Comparison of ENCODE assay signal across 19 cellular contexts in genomic region chr1:229893762-229894444, GRCh38.
DNase-seq lines count a peak whose midpoint lies in the region; ATAC-seq and TF ChIP-seq lines count a peak whose summit lies in the region.
"Had no signal": no experiment of that assay in that cellular context is flagged by ENCODE, and none has a peak within 500 bp of the region (broad histone marks: within the 10 kb centered on the region; RNA-seq: fewer than 3 reads in every experiment).

No MANE protein-coding gene starts in this region.

- H3K4me1 ChIP-seq in PC-3 (ENCODE audit: insufficient read depth, low read length) = peaks cover 25% of the 10 kb centered on the region
- H3K4me1 ChIP-seq in suprapubic skin = no peaks in the 10 kb centered on the region
- H3K4me1 ChIP-seq: SJSA1 had no signal

- BruUV-seq in PC-3 (replicated peaks; lab: Mats Ljungman, UMichigan) = no TSS peak

- H2AFZ ChIP-seq in PC-3 (ENCODE audit: low read length) = no peak overlapping the region

- H4K20me1 ChIP-seq in PC-3 (ENCODE audit: low read length) = no peaks in the 10 kb centered on the region

- no peak for TF ChIP-seq EP300 in suprapubic skin (IDR thresholded peaks at IDR 0.05)

- H3K4me2 ChIP-seq in PC-3 (ENCODE audit: low read length) = peak overlapping the region; percentile 79

- H3K4me3 ChIP-seq in PC-3 (ENCODE audit: low read length) (peak overlapping the region; percentile 41; the same call in 1 of the 2 replicates), coronary artery (no peak overlapping the region), suprapubic skin (no peak overlapping the region)
- H3K4me3 ChIP-seq: heart left ventricle, ovary, SJSA1 had no signal

- WGBS in suprapubic skin = 82% methylated on average over 10 of the region's 10 CpGs

- no peak overlapping the region for H3K27ac Mint-ChIP-seq in T-helper 17 cell
- H3K27ac Mint-ChIP-seq in stimulated activated naive B cell treated with anti-CD40 and anti-IgM and Interleukin-4, amounts not matched to agents 10 μg/mL and 1 μg/mL and 100 μg/mL, for 72 hours = no peak overlapping the region

- peak overlapping the region; percentile 53 for H3K9ac ChIP-seq in PC-3 (ENCODE audit: low read length)

- CTCF ChIA-PET in HEK293T (lab: Yijun Ruan, JAX) (interaction anchor here (1.9 kb wide), 1 partner anchor 45 kb away, joined by 8 read pairs; no protein-coding TSS in a partner anchor), PC-3 (lab: Charles Lee) (no interaction called here)

- TF ChIP-seq POLR2A in suprapubic skin (IDR thresholded peaks at IDR 0.05) = no peak

- H3K27ac ChIP-seq in C4-2B (peak overlapping the region; percentile 9; the same call in 1 of the 2 replicates), PC-3 (ENCODE audit: low read length) (peak overlapping the region; percentile 85), coronary artery (no peak overlapping the region), suprapubic skin (no peak overlapping the region)
- H3K27ac ChIP-seq: heart left ventricle, ovary, SJSA1, VCaP had no signal

- no peaks in the 10 kb centered on the region for H3K4me1 Mint-ChIP-seq in T-helper 17 cell
- H3K4me1 Mint-ChIP-seq in stimulated activated naive B cell treated with anti-CD40 and anti-IgM and Interleukin-4, amounts not matched to agents 10 μg/mL and 1 μg/mL and 100 μg/mL, for 72 hours = peaks cover 3 to 10% of the 10 kb centered on the region in 2 donors

- H3K27me3 ChIP-seq in PC-3 (ENCODE audit: low read length) (peaks cover 20% of the 10 kb centered on the region), suprapubic skin (peaks cover 8% of the 10 kb centered on the region)
- H3K27me3 ChIP-seq: ovary, SJSA1 had no signal

- peaks cover 2% of the 10 kb centered on the region for H3K36me3 Mint-ChIP-seq in T-helper 17 cell (ENCODE audit: low read depth)
- no peaks in the 10 kb centered on the region for H3K36me3 Mint-ChIP-seq in stimulated activated naive B cell treated with anti-CD40 and anti-IgM and Interleukin-4, amounts not matched to agents 10 μg/mL and 1 μg/mL and 100 μg/mL, for 72 hours

- no peaks in the 10 kb centered on the region for H3K9me3 Mint-ChIP-seq in stimulated activated naive B cell treated with anti-CD40 and anti-IgM and Interleukin-4, amounts not matched to agents 10 μg/mL and 1 μg/mL and 100 μg/mL, for 72 hours

- H3K27me3 Mint-ChIP-seq in T-helper 17 cell = peaks cover 62% of the 10 kb centered on the region
- H3K27me3 Mint-ChIP-seq in stimulated activated naive B cell treated with anti-CD40 and anti-IgM and Interleukin-4, amounts not matched to agents 10 μg/mL and 1 μg/mL and 100 μg/mL, for 72 hours = peaks cover 3 to 19% of the 10 kb centered on the region in 2 donors

- no peak overlapping the region for H3K4me3 Mint-ChIP-seq in T-helper 17 cell
- H3K4me3 Mint-ChIP-seq in stimulated activated naive B cell treated with anti-CD40 and anti-IgM and Interleukin-4, amounts not matched to agents 10 μg/mL and 1 μg/mL and 100 μg/mL, for 72 hours = no peak overlapping the region

- POLR2A ChIA-PET in HEK293T (lab: Yijun Ruan, JAX) (interaction anchor here (1.2 kb wide), 1 partner anchor 11 kb away, joined by 3 read pairs; no protein-coding TSS in a partner anchor), PC-3 (lab: Charles Lee; ENCODE audit: unreplicated experiment) (interaction anchor here (0.5 kb wide), 1 partner anchor 96 kb away, joined by 4 read pairs; no protein-coding TSS in a partner anchor)

- no peaks in the 10 kb centered on the region for H3K79me2 ChIP-seq in PC-3 (ENCODE audit: low read length)

- peak; percentile 78 for ATAC-seq in PC-3
- peak; percentile 8 for ATAC-seq in esophagus mucosa
- ATAC-seq in T-helper 17 cell = no peak
- ATAC-seq in stimulated activated naive B cell treated with anti-CD40 and anti-IgM and Interleukin-4, amounts not matched to agents 10 μg/mL and 1 μg/mL and 100 μg/mL, for 72 hours (replicated peaks) = no peak
- ATAC-seq: heart left ventricle; stimulated activated naive CD8-positive, alpha-beta T cell treated with anti-CD3 and anti-CD28 coated beads, Interleukin-15, Interleukin-2, amounts not matched to agents 100 U/mL and 50 U/mL, for 24 hours had no signal

- no peak for TF ChIP-seq CTCF in C4-2B (conservative IDR thresholded peaks at IDR 0.05)
- no peak for TF ChIP-seq CTCF in PC-3 (conservative IDR thresholded peaks at IDR 0.05; ENCODE audit: low read depth, low read length)
- no peak for TF ChIP-seq CTCF in coronary artery (IDR thresholded peaks at IDR 0.05)
- no peak for TF ChIP-seq CTCF in suprapubic skin (IDR thresholded peaks at IDR 0.05)

- H3K36me3 ChIP-seq in PC-3 (ENCODE audit: low read depth, low read length) = no peaks in the 10 kb centered on the region
- H3K36me3 ChIP-seq in suprapubic skin = no peaks in the 10 kb centered on the region
- H3K36me3 ChIP-seq: heart left ventricle, ovary, SJSA1 had no signal

- no peaks in the 10 kb centered on the region for H3F3A ChIP-seq in PC-3 (ENCODE audit: low read length, unreplicated experiment)

- intact Hi-C loops in PC-3 (cut with micrococcal nuclease) = no loop called here

- no peaks in the 10 kb centered on the region for H3K9me3 ChIP-seq in PC-3 (ENCODE audit: low read length)
- H3K9me3 ChIP-seq in T-helper 17 cell (ENCODE audit: control insufficient read depth, low read length, poor library complexity, severe bottlenecking) = no peaks in the 10 kb centered on the region
- no peaks in the 10 kb centered on the region for H3K9me3 ChIP-seq in suprapubic skin
- H3K9me3 ChIP-seq: heart left ventricle, ovary, SJSA1 had no signal

- DNase-seq in HEK293T (ENCODE audit: extremely low spot score) (no peak), PC-3 (peak; percentile 95), T-helper 17 cell (no peak), coronary artery (ENCODE audit: low spot score) (no peak), suprapubic skin (ENCODE audit: low spot score in 2 of 2) (no peak)
- DNase-seq in stimulated activated naive B cell treated with anti-CD40 and anti-IgM and Interleukin-4, amounts not matched to agents 10 μg/mL and 1 μg/mL and 100 μg/mL, for 72 hours = no peak
- DNase-seq: activated gamma-delta T cell; aorta; erythroblast; heart left ventricle; Karpas-422; kidney; NCI-H774; ovary; stimulated activated naive CD8-positive, alpha-beta T cell treated with anti-CD3 and anti-CD28 coated beads, Interleukin-15, Interleukin-2, amounts not matched to agents 100 U/mL and 50 U/mL, for 24 hours had no signal

- H3K9me2 ChIP-seq in PC-3 (replicated peaks; ENCODE audit: low read length) = no peaks in the 10 kb centered on the region

TF ChIP-seq in HEK293T, 16 proteins besides CTCF, POLR2A, EP300 and RAD21:
- no peak for TF ChIP-seq ZNF384 (IDR thresholded peaks at IDR 0.05)
- peak; percentile 39; the same call in 1 of the 2 replicates for TF ChIP-seq PKNOX1 (IDR thresholded peaks at IDR 0.05)
TF ChIP-seq in HEK293T: peak in this region for 1.

Comparison
In these comparisons a context has a peak if more than half of its experiments do, and no peak if none do; other contexts are left out.
1. H3K27ac ChIP-seq: peak in C4-2B (single experiment) and PC-3 (single experiment); none in coronary artery (0 of 2) and suprapubic skin (single experiment).
2. ATAC-seq: peak in PC-3 (single experiment) and esophagus mucosa (single experiment); none in T-helper 17 cell (single experiment) and stimulated activated naive B cell treated with anti-CD40 and anti-IgM and Interleukin-4, amounts not matched to agents 10 μg/mL and 1 μg/mL and 100 μg/mL, for 72 hours (0 of 2).